In the genomic region with DNA sequence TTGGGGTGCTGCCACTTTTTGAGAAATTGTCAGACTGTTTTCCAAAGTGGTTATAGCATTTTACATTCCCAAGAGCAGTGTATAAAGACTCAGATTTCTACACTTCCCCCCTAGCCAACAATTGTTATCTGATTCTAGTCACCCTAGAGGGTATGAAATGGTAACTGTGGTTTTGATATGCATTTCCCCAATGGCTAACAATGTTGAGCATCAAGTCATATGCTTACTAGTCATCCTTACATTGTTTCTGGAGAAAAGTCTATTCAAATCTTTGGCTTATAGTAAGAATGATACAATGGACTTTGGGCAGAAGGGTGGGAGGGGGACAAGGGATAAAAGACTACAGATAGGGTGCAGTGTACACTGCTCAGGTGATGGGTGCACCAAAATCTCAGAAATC, we compare ENCODE assay signal across 16 cellular contexts.
"Had no signal": no experiment of that assay in that cellular context is flagged by ENCODE, and none has a peak within 500 bp of the region (broad histone marks: within the 10 kb centered on the region; RNA-seq: fewer than 3 reads in every experiment).

No MANE protein-coding gene starts in this region.

- H3K36me3 ChIP-seq: colonic mucosa, transverse colon had no signal

- H3K4me3 ChIP-seq: colonic mucosa, esophagus muscularis mucosa, skin epidermis, transverse colon had no signal

- H3K27ac ChIP-seq: colonic mucosa, esophagus muscularis mucosa, foreskin keratinocyte, skin epidermis, transverse colon, VCaP had no signal

- ATAC-seq: foreskin keratinocyte had no signal

- DNase-seq: activated CD4-positive, alpha-beta T cell treated with anti-CD3 and anti-CD28 coated beads for 1 hour; activated CD4-positive, alpha-beta T cell treated with anti-CD3 and anti-CD28 coated beads, Interleukin-2, amount 50 U/mL, for 4 hours; activated naive CD4-positive, alpha-beta T cell treated with anti-CD3 and anti-CD28 coated beads, Interleukin-2, amount 10 ng/mL, durations not matched to agents 7 days and 5 days; caudate nucleus; colonic mucosa; mesendoderm; occipital lobe; stimulated activated CD4-positive, alpha-beta T cell treated with anti-CD3 and anti-CD28 coated beads, Interleukin-4, amount 100 ng/mL, for 24 hours; stimulated activated naive CD4-positive, alpha-beta T cell; T-helper 1 cell; T1000; transverse colon had no signal

- H3K9me3 ChIP-seq: colonic mucosa, esophagus muscularis mucosa, transverse colon had no signal

- H3K4me1 ChIP-seq: colonic mucosa had no signal

- H3K27me3 ChIP-seq: colonic mucosa, esophagus muscularis mucosa, foreskin keratinocyte, transverse colon had no signal
